Comparison of ENCODE assay signal across 1 cellular context in the genomic region with DNA sequence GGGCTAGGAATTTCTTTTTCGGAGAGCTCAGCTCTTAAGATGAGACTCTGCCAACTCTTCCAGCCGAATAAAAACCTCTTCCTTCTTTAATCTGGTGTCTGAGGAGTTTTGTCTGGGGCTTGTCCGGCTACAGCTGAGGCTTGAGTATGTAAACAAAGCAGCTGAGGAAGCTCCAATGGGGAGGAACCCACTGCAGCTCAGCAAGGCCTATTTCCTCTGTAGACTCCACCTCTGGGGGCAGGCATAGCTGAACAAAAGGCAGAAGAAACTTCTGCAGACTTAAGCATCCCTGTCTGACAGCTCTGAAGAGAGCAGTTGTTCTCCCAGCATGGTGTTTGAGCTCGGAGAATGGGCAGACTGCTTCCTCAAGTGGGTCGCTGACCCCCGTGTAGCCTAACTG.
TF ChIP-seq lines count a peak whose summit lies in the region.

No MANE protein-coding gene starts in this region.

TF ChIP-seq in GM23338, 12 proteins besides CTCF, POLR2A, EP300 and RAD21 (continued from another document):
- TF ChIP-seq, protein P1, sequence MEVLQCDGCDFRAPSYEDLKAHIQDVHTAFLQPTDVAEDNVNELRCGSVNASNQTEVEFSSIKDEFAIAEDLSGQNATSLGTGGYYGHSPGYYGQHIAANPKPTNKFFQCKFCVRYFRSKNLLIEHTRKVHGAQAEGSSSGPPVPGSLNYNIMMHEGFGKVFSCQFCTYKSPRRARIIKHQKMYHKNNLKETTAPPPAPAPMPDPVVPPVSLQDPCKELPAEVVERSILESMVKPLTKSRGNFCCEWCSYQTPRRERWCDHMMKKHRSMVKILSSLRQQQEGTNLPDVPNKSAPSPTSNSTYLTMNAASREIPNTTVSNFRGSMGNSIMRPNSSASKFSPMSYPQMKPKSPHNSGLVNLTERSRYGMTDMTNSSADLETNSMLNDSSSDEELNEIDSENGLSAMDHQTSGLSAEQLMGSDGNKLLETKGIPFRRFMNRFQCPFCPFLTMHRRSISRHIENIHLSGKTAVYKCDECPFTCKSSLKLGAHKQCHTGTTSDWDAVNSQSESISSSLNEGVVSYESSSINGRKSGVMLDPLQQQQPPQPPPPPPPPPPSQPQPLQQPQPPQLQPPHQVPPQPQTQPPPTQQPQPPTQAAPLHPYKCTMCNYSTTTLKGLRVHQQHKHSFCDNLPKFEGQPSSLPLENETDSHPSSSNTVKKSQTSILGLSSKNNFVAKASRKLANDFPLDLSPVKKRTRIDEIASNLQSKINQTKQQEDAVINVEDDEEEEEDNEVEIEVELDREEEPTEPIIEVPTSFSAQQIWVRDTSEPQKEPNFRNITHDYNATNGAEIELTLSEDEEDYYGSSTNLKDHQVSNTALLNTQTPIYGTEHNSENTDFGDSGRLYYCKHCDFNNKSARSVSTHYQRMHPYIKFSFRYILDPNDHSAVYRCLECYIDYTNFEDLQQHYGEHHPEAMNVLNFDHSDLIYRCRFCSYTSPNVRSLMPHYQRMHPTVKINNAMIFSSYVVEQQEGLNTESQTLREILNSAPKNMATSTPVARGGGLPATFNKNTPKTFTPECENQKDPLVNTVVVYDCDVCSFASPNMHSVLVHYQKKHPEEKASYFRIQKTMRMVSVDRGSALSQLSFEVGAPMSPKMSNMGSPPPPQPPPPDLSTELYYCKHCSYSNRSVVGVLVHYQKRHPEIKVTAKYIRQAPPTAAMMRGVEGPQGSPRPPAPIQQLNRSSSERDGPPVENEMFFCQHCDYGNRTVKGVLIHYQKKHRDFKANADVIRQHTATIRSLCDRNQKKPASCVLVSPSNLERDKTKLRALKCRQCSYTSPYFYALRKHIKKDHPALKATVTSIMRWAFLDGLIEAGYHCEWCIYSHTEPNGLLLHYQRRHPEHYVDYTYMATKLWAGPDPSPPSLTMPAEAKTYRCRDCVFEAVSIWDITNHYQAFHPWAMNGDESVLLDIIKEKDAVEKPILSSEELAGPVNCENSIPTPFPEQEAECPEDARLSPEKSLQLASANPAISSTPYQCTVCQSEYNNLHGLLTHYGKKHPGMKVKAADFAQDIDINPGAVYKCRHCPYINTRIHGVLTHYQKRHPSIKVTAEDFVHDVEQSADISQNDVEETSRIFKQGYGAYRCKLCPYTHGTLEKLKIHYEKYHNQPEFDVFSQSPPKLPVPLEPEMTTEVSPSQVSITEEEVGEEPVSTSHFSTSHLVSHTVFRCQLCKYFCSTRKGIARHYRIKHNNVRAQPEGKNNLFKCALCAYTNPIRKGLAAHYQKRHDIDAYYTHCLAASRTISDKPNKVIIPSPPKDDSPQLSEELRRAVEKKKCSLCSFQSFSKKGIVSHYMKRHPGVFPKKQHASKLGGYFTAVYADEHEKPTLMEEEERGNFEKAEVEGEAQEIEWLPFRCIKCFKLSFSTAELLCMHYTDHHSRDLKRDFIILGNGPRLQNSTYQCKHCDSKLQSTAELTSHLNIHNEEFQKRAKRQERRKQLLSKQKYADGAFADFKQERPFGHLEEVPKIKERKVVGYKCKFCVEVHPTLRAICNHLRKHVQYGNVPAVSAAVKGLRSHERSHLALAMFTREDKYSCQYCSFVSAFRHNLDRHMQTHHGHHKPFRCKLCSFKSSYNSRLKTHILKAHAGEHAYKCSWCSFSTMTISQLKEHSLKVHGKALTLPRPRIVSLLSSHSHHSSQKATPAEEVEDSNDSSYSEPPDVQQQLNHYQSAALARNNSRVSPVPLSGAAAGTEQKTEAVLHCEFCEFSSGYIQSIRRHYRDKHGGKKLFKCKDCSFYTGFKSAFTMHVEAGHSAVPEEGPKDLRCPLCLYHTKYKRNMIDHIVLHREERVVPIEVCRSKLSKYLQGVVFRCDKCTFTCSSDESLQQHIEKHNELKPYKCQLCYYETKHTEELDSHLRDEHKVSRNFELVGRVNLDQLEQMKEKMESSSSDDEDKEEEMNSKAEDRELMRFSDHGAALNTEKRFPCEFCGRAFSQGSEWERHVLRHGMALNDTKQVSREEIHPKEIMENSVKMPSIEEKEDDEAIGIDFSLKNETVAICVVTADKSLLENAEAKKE (CRISPR knock-in tag; IDR thresholded peaks at IDR 0.05), result no peak
- TF ChIP-seq, protein P2, sequence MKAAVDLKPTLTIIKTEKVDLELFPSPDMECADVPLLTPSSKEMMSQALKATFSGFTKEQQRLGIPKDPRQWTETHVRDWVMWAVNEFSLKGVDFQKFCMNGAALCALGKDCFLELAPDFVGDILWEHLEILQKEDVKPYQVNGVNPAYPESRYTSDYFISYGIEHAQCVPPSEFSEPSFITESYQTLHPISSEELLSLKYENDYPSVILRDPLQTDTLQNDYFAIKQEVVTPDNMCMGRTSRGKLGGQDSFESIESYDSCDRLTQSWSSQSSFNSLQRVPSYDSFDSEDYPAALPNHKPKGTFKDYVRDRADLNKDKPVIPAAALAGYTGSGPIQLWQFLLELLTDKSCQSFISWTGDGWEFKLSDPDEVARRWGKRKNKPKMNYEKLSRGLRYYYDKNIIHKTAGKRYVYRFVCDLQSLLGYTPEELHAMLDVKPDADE (IDR thresholded peaks at IDR 0.05), result no peak
